In genomic region chr10:86111902-86112301, GRCh38 we compare ENCODE assay signal across 28 cellular contexts.
"Had no signal": no experiment of that assay in that cellular context is flagged by ENCODE, and none has a peak within 500 bp of the region (broad histone marks: within the 10 kb centered on the region; RNA-seq: fewer than 3 reads in every experiment).

No MANE protein-coding gene starts in this region.

- H3K36me3 Mint-ChIP-seq: activated naive CD4-positive, alpha-beta T cell treated with anti-CD3 and anti-CD28 coated beads, Interleukin-2, amount 50 U/mL, for 72 hours; WTC11 had no signal

- H3K4me1 Mint-ChIP-seq: activated naive CD8-positive, alpha-beta T cell treated with anti-CD3 and anti-CD28 coated beads, Interleukin-2, amount 50 U/mL, for 24 hours; WTC11 had no signal

- DNase-seq: activated CD4-positive, alpha-beta T cell treated with anti-CD3 and anti-CD28 coated beads for 48 hours; activated CD4-positive, alpha-beta T cell treated with anti-CD3 and anti-CD28 coated beads, Interleukin-2, amount 50 U/mL, for 4 hours; activated CD4-positive, CD25-positive, alpha-beta regulatory T cell treated with anti-CD3 and anti-CD28 coated beads, Interleukin-2, amount 50 U/mL, for 72 hours; activated CD8-positive, alpha-beta T cell treated with anti-CD3 and anti-CD28 coated beads, Interleukin-2, amount 10 ng/mL, durations not matched to agents 7 days and 5 days; activated naive CD4-positive, alpha-beta T cell; activated naive CD8-positive, alpha-beta T cell treated with anti-CD3 and anti-CD28 coated beads, Interleukin-2, amount 50 U/mL, for 24 hours; activated T-cell treated with anti-CD3 and anti-CD28 coated beads, Interleukin-2, amount 50 U/mL, for 72 hours; amniotic stem cell; body of pancreas; IMR-90; Kasumi-1; KBM-7; NCI-H1105 treated with DMSO at 0.1 percent for 48 hours; NCI-H146; NCI-H187 treated with DMSO at 0.1 percent for 48 hours; NCI-H2081 treated with DMSO at 0.1 percent for 48 hours; NCI-H446; NCI-H524; PC-3; SHP77; SW 1271 had no signal

- H3K27ac Mint-ChIP-seq: activated CD8-positive, alpha-beta T cell treated with anti-CD3 and anti-CD28 coated beads, Interleukin-2, amount 10 ng/mL, durations not matched to agents 7 days and 5 days; activated naive CD4-positive, alpha-beta T cell treated with anti-CD3 and anti-CD28 coated beads, Interleukin-2, amount 50 U/mL, for 72 hours; activated naive CD8-positive, alpha-beta T cell treated with anti-CD3 and anti-CD28 coated beads, Interleukin-2, amount 50 U/mL, for 24 hours; activated T-cell treated with anti-CD3 and anti-CD28 coated beads, Interleukin-2, amount 50 U/mL, for 72 hours; activated T-helper 2 cell treated with anti-CD3 and anti-CD28 coated beads, Interferon-gamma antibody, Interleukin-2, Interleukin-4, amounts not matched to agents 10 μg/mL and 5 μg/mL and 100 μg/mL, durations not matched to agents 14 hours and 24 hours and 36 hours; WTC11 had no signal

- H3K4me3 Mint-ChIP-seq: activated CD8-positive, alpha-beta T cell treated with anti-CD3 and anti-CD28 coated beads, Interleukin-2, amount 10 ng/mL, durations not matched to agents 7 days and 5 days; activated naive CD8-positive, alpha-beta T cell treated with anti-CD3 and anti-CD28 coated beads, Interleukin-2, amount 50 U/mL, for 24 hours; activated T-cell treated with anti-CD3 and anti-CD28 coated beads, Interleukin-2, amount 50 U/mL, for 72 hours; WTC11 had no signal

- H3K27me3 Mint-ChIP-seq: activated naive CD8-positive, alpha-beta T cell treated with anti-CD3 and anti-CD28 coated beads, Interleukin-2, amount 50 U/mL, for 24 hours had no signal

- FAIRE-seq: RCC 7860 had no signal

- H3K9me3 Mint-ChIP-seq: activated naive CD4-positive, alpha-beta T cell treated with anti-CD3 and anti-CD28 coated beads, Interleukin-2, amount 50 U/mL, for 72 hours; activated naive CD8-positive, alpha-beta T cell treated with anti-CD3 and anti-CD28 coated beads, Interleukin-2, amount 50 U/mL, for 24 hours; activated T-cell treated with anti-CD3 and anti-CD28 coated beads, Interleukin-2, amount 50 U/mL, for 72 hours; activated T-helper 2 cell treated with anti-CD3 and anti-CD28 coated beads, Interferon-gamma antibody, Interleukin-2, Interleukin-4, amounts not matched to agents 10 μg/mL and 5 μg/mL and 100 μg/mL, durations not matched to agents 14 hours and 24 hours and 36 hours; WTC11 had no signal

- ATAC-seq: activated CD8-positive, alpha-beta T cell treated with anti-CD3 and anti-CD28 coated beads, Interleukin-2, amount 10 ng/mL, durations not matched to agents 7 days and 5 days; activated naive CD4-positive, alpha-beta T cell treated with anti-CD3 and anti-CD28 coated beads, Interleukin-2, amount 50 U/mL, for 72 hours; activated naive CD8-positive, alpha-beta T cell treated with anti-CD3 and anti-CD28 coated beads, Interleukin-2, amount 50 U/mL, for 24 hours; activated T-cell treated with anti-CD3 and anti-CD28 coated beads, Interleukin-2, amount 50 U/mL, for 72 hours; body of pancreas; PC-3; SK-N-SH treated with all-trans-retinoic acid at 6 μM for 48 hours; WTC11 had no signal

- H3K27me3 ChIP-seq: ascending aorta, body of pancreas, SJSA1 had no signal

- H3K4me3 ChIP-seq: ascending aorta, body of pancreas, SJSA1 had no signal

- H3K36me3 ChIP-seq: ascending aorta, SJSA1 had no signal
